Comparison of ENCODE assay signal across 1 cellular context in the genomic region with DNA sequence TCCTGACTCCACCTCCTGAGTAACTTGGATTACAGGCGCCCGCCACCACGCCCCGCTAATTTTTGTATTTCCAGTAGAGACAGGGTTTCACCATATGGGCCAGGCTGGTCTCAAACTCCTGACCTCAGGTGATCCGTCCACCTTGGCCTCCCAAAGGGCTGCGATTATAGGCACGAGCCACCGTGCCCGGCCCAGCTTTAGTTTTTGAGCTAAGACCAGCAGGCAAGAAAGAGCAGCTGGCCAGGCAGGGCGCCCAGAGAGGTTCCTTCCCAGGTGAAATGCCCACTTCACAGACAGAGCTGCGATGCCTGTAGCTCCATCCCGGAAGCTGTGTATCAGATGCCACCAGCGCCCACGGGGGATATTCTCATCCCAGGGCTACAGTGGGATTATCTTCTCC.
TF ChIP-seq lines count a peak whose summit lies in the region.

No MANE protein-coding gene starts in this region.

TF ChIP-seq in GM23338, 12 proteins besides CTCF, POLR2A, EP300 and RAD21 (continued from another document):
- TF ChIP-seq, protein P1, sequence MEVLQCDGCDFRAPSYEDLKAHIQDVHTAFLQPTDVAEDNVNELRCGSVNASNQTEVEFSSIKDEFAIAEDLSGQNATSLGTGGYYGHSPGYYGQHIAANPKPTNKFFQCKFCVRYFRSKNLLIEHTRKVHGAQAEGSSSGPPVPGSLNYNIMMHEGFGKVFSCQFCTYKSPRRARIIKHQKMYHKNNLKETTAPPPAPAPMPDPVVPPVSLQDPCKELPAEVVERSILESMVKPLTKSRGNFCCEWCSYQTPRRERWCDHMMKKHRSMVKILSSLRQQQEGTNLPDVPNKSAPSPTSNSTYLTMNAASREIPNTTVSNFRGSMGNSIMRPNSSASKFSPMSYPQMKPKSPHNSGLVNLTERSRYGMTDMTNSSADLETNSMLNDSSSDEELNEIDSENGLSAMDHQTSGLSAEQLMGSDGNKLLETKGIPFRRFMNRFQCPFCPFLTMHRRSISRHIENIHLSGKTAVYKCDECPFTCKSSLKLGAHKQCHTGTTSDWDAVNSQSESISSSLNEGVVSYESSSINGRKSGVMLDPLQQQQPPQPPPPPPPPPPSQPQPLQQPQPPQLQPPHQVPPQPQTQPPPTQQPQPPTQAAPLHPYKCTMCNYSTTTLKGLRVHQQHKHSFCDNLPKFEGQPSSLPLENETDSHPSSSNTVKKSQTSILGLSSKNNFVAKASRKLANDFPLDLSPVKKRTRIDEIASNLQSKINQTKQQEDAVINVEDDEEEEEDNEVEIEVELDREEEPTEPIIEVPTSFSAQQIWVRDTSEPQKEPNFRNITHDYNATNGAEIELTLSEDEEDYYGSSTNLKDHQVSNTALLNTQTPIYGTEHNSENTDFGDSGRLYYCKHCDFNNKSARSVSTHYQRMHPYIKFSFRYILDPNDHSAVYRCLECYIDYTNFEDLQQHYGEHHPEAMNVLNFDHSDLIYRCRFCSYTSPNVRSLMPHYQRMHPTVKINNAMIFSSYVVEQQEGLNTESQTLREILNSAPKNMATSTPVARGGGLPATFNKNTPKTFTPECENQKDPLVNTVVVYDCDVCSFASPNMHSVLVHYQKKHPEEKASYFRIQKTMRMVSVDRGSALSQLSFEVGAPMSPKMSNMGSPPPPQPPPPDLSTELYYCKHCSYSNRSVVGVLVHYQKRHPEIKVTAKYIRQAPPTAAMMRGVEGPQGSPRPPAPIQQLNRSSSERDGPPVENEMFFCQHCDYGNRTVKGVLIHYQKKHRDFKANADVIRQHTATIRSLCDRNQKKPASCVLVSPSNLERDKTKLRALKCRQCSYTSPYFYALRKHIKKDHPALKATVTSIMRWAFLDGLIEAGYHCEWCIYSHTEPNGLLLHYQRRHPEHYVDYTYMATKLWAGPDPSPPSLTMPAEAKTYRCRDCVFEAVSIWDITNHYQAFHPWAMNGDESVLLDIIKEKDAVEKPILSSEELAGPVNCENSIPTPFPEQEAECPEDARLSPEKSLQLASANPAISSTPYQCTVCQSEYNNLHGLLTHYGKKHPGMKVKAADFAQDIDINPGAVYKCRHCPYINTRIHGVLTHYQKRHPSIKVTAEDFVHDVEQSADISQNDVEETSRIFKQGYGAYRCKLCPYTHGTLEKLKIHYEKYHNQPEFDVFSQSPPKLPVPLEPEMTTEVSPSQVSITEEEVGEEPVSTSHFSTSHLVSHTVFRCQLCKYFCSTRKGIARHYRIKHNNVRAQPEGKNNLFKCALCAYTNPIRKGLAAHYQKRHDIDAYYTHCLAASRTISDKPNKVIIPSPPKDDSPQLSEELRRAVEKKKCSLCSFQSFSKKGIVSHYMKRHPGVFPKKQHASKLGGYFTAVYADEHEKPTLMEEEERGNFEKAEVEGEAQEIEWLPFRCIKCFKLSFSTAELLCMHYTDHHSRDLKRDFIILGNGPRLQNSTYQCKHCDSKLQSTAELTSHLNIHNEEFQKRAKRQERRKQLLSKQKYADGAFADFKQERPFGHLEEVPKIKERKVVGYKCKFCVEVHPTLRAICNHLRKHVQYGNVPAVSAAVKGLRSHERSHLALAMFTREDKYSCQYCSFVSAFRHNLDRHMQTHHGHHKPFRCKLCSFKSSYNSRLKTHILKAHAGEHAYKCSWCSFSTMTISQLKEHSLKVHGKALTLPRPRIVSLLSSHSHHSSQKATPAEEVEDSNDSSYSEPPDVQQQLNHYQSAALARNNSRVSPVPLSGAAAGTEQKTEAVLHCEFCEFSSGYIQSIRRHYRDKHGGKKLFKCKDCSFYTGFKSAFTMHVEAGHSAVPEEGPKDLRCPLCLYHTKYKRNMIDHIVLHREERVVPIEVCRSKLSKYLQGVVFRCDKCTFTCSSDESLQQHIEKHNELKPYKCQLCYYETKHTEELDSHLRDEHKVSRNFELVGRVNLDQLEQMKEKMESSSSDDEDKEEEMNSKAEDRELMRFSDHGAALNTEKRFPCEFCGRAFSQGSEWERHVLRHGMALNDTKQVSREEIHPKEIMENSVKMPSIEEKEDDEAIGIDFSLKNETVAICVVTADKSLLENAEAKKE (CRISPR knock-in tag; IDR thresholded peaks at IDR 0.05) = no peak
- TF ChIP-seq EZH2phosphoT487 (IDR thresholded peaks at IDR 0.05; ENCODE audit: unreplicated experiment) (no peak), STAT1 (IDR thresholded peaks at IDR 0.05; ENCODE audit: unreplicated experiment) (no peak)
